13 cellular contexts compared by ENCODE assay signal in the genomic region with DNA sequence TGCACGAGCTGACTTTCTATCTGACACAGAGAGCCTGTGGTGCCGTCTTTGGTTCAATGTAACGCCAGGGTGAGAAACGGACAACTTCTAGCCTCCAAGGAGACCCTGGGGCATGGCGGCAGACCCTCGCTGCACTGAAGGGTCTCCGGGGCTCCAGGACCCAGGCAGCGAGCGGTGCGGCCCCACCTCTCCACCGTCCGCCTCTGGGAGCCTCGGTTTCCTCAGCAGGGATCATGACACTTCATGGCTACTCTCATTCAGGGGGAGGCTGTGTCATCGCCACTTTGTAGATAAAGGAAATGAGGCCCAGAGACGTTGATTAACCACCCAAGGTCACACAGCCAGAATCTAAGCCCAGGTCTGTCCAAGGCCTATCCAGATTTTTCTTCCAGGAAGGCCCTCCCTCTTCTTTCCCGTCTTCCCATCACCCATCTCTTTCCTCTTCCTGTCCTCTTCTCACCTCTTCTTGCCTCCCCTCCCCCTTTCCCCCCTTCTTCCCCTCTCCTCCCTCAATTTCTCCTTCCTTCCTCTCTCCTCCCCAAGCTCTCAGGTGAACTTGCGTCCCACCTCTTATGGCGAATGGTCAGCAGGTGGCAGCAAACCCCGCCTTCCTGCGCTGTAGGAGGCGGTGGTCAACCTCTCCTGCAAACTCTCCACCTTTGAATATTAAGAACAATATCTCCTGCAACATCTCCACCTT.
DNase-seq lines count a peak whose midpoint lies in the region; ATAC-seq and TF ChIP-seq lines count a peak whose summit lies in the region.
"Had no signal": no experiment of that assay in that cellular context is flagged by ENCODE, and none has a peak within 500 bp of the region (broad histone marks: within the 10 kb centered on the region; RNA-seq: fewer than 3 reads in every experiment).

No MANE protein-coding gene starts in this region.

- H3K27ac ChIP-seq in RWPE1 = no peak overlapping the region
- H3K27ac ChIP-seq in brain microvascular endothelial cell = no peak overlapping the region
- H3K27ac ChIP-seq: neutrophil had no signal

- in situ Hi-C loops in brain microvascular endothelial cell (cut with HindIII; ENCODE audit: low pct_ligation_motif_present, low sequenced_read_pairs) = no loop called here

- DNase-seq in AG09309 (ENCODE audit: low read depth) (no peak), ELF-1 (ENCODE audit: low read depth, low spot score) (peak; percentile 60), RWPE1 (ENCODE audit: low spot score) (no peak), kidney epithelial cell (ENCODE audit: low read depth) (no peak), NCI-H446 (lab: John Stamatoyannopoulos, UW) (no peak), amniotic stem cell (lab: John Stamatoyannopoulos, UW) (no peak), brain microvascular endothelial cell (no peak)
- DNase-seq: cerebellar nuclear complex; kidney glomerular epithelial cell; NK-92 treated with Interleukin-12 subunit alpha and Interleukin-12 subunit beta, amount 100 ng/mL, for 24 hours; substantia nigra had no signal

- H3K4me3 ChIP-seq in AG09309 (ENCODE audit: control insufficient read depth, low read depth, low read length) (no peak overlapping the region), kidney epithelial cell (ENCODE audit: low read depth, low read length) (no peak overlapping the region), brain microvascular endothelial cell (ENCODE audit: low read depth, low read length) (no peak overlapping the region)

- CTCF ChIA-PET in RWPE1 (lab: Yijun Ruan, JAX) = interaction anchor here (1.1 kb wide), 1 partner anchor 24 kb away, joined by 3 read pairs; no protein-coding TSS in a partner anchor

- no peak for ATAC-seq in HG03175 (IDR thresholded peaks at IDR 0.05; ENCODE audit: unreplicated experiment)

- TF ChIP-seq CTCF in AG09309 (IDR thresholded peaks at IDR 0.05; ENCODE audit: control insufficient read depth, insufficient read depth, low read depth, low read length, missing control alignments) (peak; percentile 5), RWPE1 (conservative IDR thresholded peaks at IDR 0.05; ENCODE audit: low read depth) (peak; percentile 27), kidney epithelial cell (IDR thresholded peaks at IDR 0.05; ENCODE audit: insufficient read depth, low read length, poor library complexity, severe bottlenecking) (peak; percentile 32), brain microvascular endothelial cell (IDR thresholded peaks at IDR 0.05; ENCODE audit: low read depth, low read length, missing control alignments) (no peak)

- H3K36me3 ChIP-seq in kidney epithelial cell (ENCODE audit: control insufficient read depth, insufficient read depth, low read length) = no peaks in the 10 kb centered on the region
- H3K36me3 ChIP-seq in brain microvascular endothelial cell (replicated peaks) = no peaks in the 10 kb centered on the region
- H3K36me3 ChIP-seq: neutrophil had no signal

- no peaks in the 10 kb centered on the region for H3K27me3 ChIP-seq in kidney epithelial cell (ENCODE audit: control insufficient read depth, insufficient read depth, low read length)
- no peaks in the 10 kb centered on the region for H3K27me3 ChIP-seq in brain microvascular endothelial cell (replicated peaks)

- POLR2A ChIA-PET in RWPE1 (lab: Yijun Ruan, JAX; ENCODE audit: low non-redundant PET) = no interaction called here
